ENCODE assay signal across 8 cellular contexts in the genomic region with DNA sequence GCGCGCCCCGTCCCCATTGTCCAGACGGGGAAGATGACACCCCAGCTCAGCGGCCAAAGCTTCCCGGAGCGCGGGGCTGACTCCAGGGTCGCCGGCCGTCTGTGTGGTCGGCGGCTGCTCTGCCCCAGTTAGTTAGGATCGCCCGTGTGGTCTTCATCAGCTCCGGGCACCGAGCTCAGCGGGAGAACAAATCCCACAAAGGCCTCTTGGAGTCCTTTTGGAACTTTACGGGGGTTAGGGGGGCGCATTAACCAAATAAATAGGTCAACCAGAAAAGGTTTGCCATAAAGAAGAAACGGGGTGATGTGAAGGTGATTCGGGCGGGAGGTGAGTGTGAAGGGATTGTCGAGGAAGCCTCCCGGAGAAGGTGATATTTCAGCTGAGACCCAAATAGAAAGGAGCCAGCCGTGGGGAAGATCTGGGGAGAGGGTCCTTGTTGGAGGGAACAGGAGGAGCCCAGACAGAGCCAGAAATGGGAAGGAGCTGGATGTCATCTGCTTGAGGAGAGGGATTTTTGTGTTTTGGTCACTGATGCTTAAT. TPM values are rescaled to one million over a fixed set of nuclear protein-coding genes. Genes with fewer than 3 reads are reported as not detected.
A peak's percentile ranks its signal among the peaks of the same experiment; 100 is the strongest.
DNase-seq lines count a peak whose midpoint lies in the region; ATAC-seq and TF ChIP-seq lines count a peak whose summit lies in the region.

No MANE protein-coding gene starts in this region.

- CTCF ChIA-PET in BJ (lab: Yijun Ruan, JAX): interaction anchor here (1.0 to 1.4 kb wide), 3 partner anchors 21 to 320 kb away, joined by 3 to 4 read pairs (median 3); no protein-coding TSS in a partner anchor

- DNase-seq in BJ (ENCODE audit: low read depth) (no peak), astrocyte of the spinal cord (ENCODE audit: low read depth, low spot score) (peak; percentile 8), lung microvascular endothelial cell (ENCODE audit: low read depth in 2 of 2) (peak; percentile 25 to 37), aorta (no peak), iPS-NIHi7 (ENCODE audit: extremely low spot score) (no peak), NCI-H2171 treated with DMSO at 0.1 percent for 48 hours (lab: John Stamatoyannopoulos, UW) (no peak)

- no peaks in the 10 kb centered on the region for H3K9me3 Mint-ChIP-seq in IgD-negative memory B cell

- H3K4me1 ChIP-seq in aorta (ENCODE audit: control insufficient read depth in 1 of 2, insufficient read depth in 2 of 2, low read length in 2 of 2): no peaks in the 10 kb centered on the region

- peaks cover 1% of the 10 kb centered on the region for H3K36me3 Mint-ChIP-seq in IgD-negative memory B cell

- H3K4me3 ChIP-seq in BJ (ENCODE audit: low read depth, low read length) (peak overlapping the region; percentile 96), astrocyte of the spinal cord (ENCODE audit: low read depth, low read length) (peak overlapping the region; percentile 82), aorta (ENCODE audit: low read length in 2 of 2) (peak overlapping the region; percentile 84)

- H3K36me3 ChIP-seq in BJ (ENCODE audit: control insufficient read depth, insufficient read depth, low read length) (0 out of 2 replicates have a peak, but pooled peaks cover 2% of the 10 kb centered on the region), aorta (ENCODE audit: control insufficient read depth in 1 of 2, insufficient read depth in 2 of 2, low read length in 1 of 2) (no peaks in the 10 kb centered on the region)

- peak overlapping the region; percentile 68 to 78 (median 69) for H3K27ac Mint-ChIP-seq in IgD-negative memory B cell

- H3K27ac ChIP-seq in aorta (ENCODE audit: low read depth in 1 of 2, low read length in 2 of 2): no peak overlapping the region

- H3K27me3 Mint-ChIP-seq in IgD-negative memory B cell: no peaks in the 10 kb centered on the region

- in situ Hi-C loops in astrocyte of the spinal cord (cut with HindIII; ENCODE audit: low sequenced_read_pairs): no loop called here

- WGBS in aorta, 2 donors: 0% methylated on average over 26 of the region's 26 CpGs

- no peaks in the 10 kb centered on the region for H3K27me3 ChIP-seq in BJ (ENCODE audit: control insufficient read depth, insufficient read depth, low read length)
- H3K27me3 ChIP-seq in aorta (ENCODE audit: control insufficient read depth in 1 of 2, insufficient read depth in 2 of 2, low read length in 1 of 2): no peaks in the 10 kb centered on the region

- ATAC-seq in aorta (ENCODE audit: low FRiP score) (no peak), HG02798 (IDR thresholded peaks at IDR 0.05; ENCODE audit: poor library complexity, unreplicated experiment) (no peak)

- no peak for TF ChIP-seq CTCF in BJ (IDR thresholded peaks at IDR 0.05; ENCODE audit: insufficient read depth, low read depth, low read length)
- TF ChIP-seq CTCF in astrocyte of the spinal cord (IDR thresholded peaks at IDR 0.05; ENCODE audit: low read depth, low read length): no peak

- POLR2A ChIA-PET in BJ (lab: Charles Lee): no interaction called here

- H3K9me3 ChIP-seq in aorta (ENCODE audit: control insufficient read depth, low read length): no peaks in the 10 kb centered on the region

- peaks cover 21 to 25% (median 24%) of the 10 kb centered on the region in 3 donors for H3K4me1 Mint-ChIP-seq in IgD-negative memory B cell

- peak overlapping the region; percentile 86 to 97 (median 93) for H3K4me3 Mint-ChIP-seq in IgD-negative memory B cell

- intact Hi-C loops in aorta (cut with DNase I): no loop called here

RNA-seq across cellular contexts. Expression of a gene that starts 0.7 kb away (rescaled TPM):
- polyA plus RNA-seq in BJ (2011; rRNA removed) (21.2 and 24.2 TPM in 2 replicates), IgD-negative memory B cell (16.9 TPM), aorta (1 to 10 TPM; 2.9 to 8.3 TPM)
- polyA minus RNA-seq in BJ (2011; rRNA and poly(A)+ RNA removed): 27.4 and 28.3 TPM in 2 replicates
- total RNA-seq in lung microvascular endothelial cell (13.7 and 22.2 TPM in 2 replicates), aorta (10 to 100 TPM; 26.0 to 30.4 TPM)

RNA-seq across cellular contexts. Expression of a gene that starts 41.9 kb away (rescaled TPM):
- polyA plus RNA-seq in BJ (2011; rRNA removed): 5.8 and 8.1 TPM in 2 replicates
- 6.0 and 6.6 TPM in 2 replicates for polyA minus RNA-seq in BJ (2011; rRNA and poly(A)+ RNA removed)
- 0.43 TPM for polyA plus RNA-seq in IgD-negative memory B cell
- total RNA-seq in lung microvascular endothelial cell: 3.8 and 4.6 TPM in 2 replicates
- total RNA-seq in aorta: 10 to 100 TPM in 1 of 2 donors, 1 to 10 TPM in 1; 6.1 to 10.3 TPM
- 1 to 10 TPM; 2.3 to 9.0 TPM for polyA plus RNA-seq in aorta

RNA-seq across cellular contexts. Expression of a gene that starts 49.3 kb away (rescaled TPM):
- polyA plus RNA-seq in BJ (2011; rRNA removed) (0.61 and 0.76 TPM in 2 replicates), IgD-negative memory B cell (0.40 TPM), aorta (under 1 TPM in 1 of 2 donors, not detected in 1; 0.03 TPM)
- polyA minus RNA-seq in BJ (2011; rRNA and poly(A)+ RNA removed): 0.95 and 1.4 TPM in 2 replicates
- total RNA-seq in lung microvascular endothelial cell (not detected in 2 replicates), aorta (1 to 10 TPM in 1 of 2 donors, not detected in 1; 1.0 TPM)

Comparison
In these comparisons a context has a peak if more than half of its experiments do, and no peak if none do; other contexts are left out.
1. DNase-seq: peak in astrocyte of the spinal cord (single experiment) and lung microvascular endothelial cell (2 of 2); none in BJ (single experiment), aorta (0 of 2), iPS-NIHi7 (single experiment) and NCI-H2171 treated with DMSO at 0.1 percent for 48 hours (single experiment).
2. Peak in every context shown above with its lines, with median percentiles within 50 percentile points of each other: H3K4me3 ChIP-seq.